17 cellular contexts compared by ENCODE assay signal in the genomic region with DNA sequence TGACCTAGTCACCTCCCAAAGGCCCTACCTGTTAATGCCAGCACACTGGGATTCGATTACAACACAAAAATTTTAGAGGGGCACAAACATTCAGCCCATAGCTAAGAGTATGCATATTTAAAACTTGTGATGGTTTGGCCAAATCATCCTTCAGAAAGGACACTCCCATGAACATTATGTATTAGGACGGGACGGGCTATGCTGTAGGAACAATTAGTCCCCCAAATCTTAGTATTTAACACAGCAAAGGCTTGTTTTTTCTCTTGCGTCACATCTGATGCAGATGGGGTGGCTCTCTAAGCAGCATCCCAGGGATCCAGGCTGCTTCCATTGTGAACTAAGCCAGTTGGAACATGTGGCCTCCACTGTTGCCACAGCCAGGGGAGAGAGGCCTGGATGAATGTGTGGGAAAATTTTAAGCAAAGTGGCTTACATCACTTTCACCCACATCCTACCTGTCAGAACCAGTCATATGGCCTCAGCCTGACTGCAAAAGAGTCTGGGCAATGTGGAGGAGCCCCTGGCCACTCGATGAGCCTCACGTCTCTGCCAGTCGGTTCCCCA. TPM values are rescaled to one million over a fixed set of nuclear protein-coding genes. Genes with fewer than 3 reads are reported as not detected.
DNase-seq lines count a peak whose midpoint lies in the region; ATAC-seq and TF ChIP-seq lines count a peak whose summit lies in the region.
"Had no signal": no experiment of that assay in that cellular context is flagged by ENCODE, and none has a peak within 500 bp of the region (broad histone marks: within the 10 kb centered on the region; RNA-seq: fewer than 3 reads in every experiment).

No MANE protein-coding gene starts in this region.

- no peak for TF ChIP-seq EP300 in esophagus muscularis mucosa (IDR thresholded peaks at IDR 0.05)
- peak; percentile 33 for TF ChIP-seq EP300 in transverse colon (IDR thresholded peaks at IDR 0.05; ENCODE audit: low read depth)

- H3K9me3 ChIP-seq in right cardiac atrium (ENCODE audit: control insufficient read depth, low read length) = no peaks in the 10 kb centered on the region
- H3K9me3 ChIP-seq in left ventricle myocardium inferior (replicated peaks) = no peaks in the 10 kb centered on the region
- no peaks in the 10 kb centered on the region for H3K9me3 ChIP-seq in esophagus muscularis mucosa
- no peaks in the 10 kb centered on the region for H3K9me3 ChIP-seq in transverse colon
- no peaks in the 10 kb centered on the region for H3K9me3 ChIP-seq in MG63

- TF ChIP-seq POLR2A in esophagus muscularis mucosa (IDR thresholded peaks at IDR 0.05; ENCODE audit: low read depth) = no peak
- no peak for TF ChIP-seq POLR2A in transverse colon (IDR thresholded peaks at IDR 0.05)

- in situ Hi-C loops in transverse colon (cut with MboI; ENCODE audit: low pct_ligation_motif_present in 1 of 4, low pct_unique_long_range_greater_than_20kb in 1 of 4, low sequenced_read_pairs in 3 of 4) = no loop called here

- H3K27ac ChIP-seq in right cardiac atrium (ENCODE audit: low read length) (no peak overlapping the region), left ventricle myocardium inferior (replicated peaks) (no peak overlapping the region), esophagus muscularis mucosa (replicated peaks in 1 of 4) (peak overlapping the region in 3 of 4 donors; percentile 2 to 11 (median 8)), transverse colon (no peak overlapping the region)

- 86% methylated on average over 7 of the region's 7 CpGs for WGBS in right cardiac atrium
- 89% methylated on average over 7 of the region's 7 CpGs for whole genome bisulfite sequencing in esophagus muscularis mucosa
- 87 to 89% methylated on average over 3 to 7 of the region's 7 CpGs for WGBS in transverse colon (ENCODE audit: low coverage in 1 of 2), 2 donors

- TF ChIP-seq CTCF in left ventricle myocardium inferior (IDR thresholded peaks at IDR 0.05; ENCODE audit: borderline replicate concordance) = no peak
- no peak for TF ChIP-seq CTCF in esophagus muscularis mucosa (IDR thresholded peaks at IDR 0.05)
- no peak for TF ChIP-seq CTCF in transverse colon (IDR thresholded peaks at IDR 0.05)

- H3K27me3 ChIP-seq in right cardiac atrium (ENCODE audit: control insufficient read depth, insufficient read depth) (no peaks in the 10 kb centered on the region), left ventricle myocardium inferior (ENCODE audit: low read depth) (no peaks in the 10 kb centered on the region), esophagus muscularis mucosa (no peaks in the 10 kb centered on the region), transverse colon (no peaks in the 10 kb centered on the region), MG63 (no peaks in the 10 kb centered on the region)

- intact Hi-C loops in right cardiac atrium (cut with DNase I) (no loop called here), left ventricle myocardium inferior (cut with micrococcal nuclease) (no loop called here), esophagus muscularis mucosa (cut with DNase I) (no loop called here), transverse colon (cut with DNase I; ENCODE audit: low total_unique reads) (no loop called here)

- H3K4me1 ChIP-seq in right cardiac atrium (ENCODE audit: control insufficient read depth, insufficient read depth, low read length) = peaks cover 12% of the 10 kb centered on the region
- peaks cover 58% of the 10 kb centered on the region for H3K4me1 ChIP-seq in left ventricle myocardium inferior
- H3K4me1 ChIP-seq in esophagus muscularis mucosa = peaks cover 39 to 66% (median 47%) of the 10 kb centered on the region in 4 donors
- H3K4me1 ChIP-seq in transverse colon = peaks cover 10 to 22% (median 14%) of the 10 kb centered on the region in 4 donors

- DNase-seq in right cardiac atrium (peak in 2 of 3 donors; percentile 38 to 53), left ventricle myocardium inferior (no peak), esophagus muscularis mucosa (ENCODE audit: extremely low spot score) (no peak), midbrain (lab: John Stamatoyannopoulos, UW) (peak; percentile 61), transverse colon (no peak), MG63 (no peak), epidermal melanocyte (ENCODE audit: insufficient read length, low spot score) (no peak), NCI-H524 (lab: John Stamatoyannopoulos, UW) (no peak)
- DNase-seq: COR-L47, H7, Kasumi-1, NCI-H1417 treated with DMSO at 0.1 percent for 48 hours, NCI-H2029 treated with DMSO at 0.1 percent for 48 hours, NCI-H510A had no signal

- H3K36me3 ChIP-seq in left ventricle myocardium inferior = no peaks in the 10 kb centered on the region
- H3K36me3 ChIP-seq in esophagus muscularis mucosa = no peaks in the 10 kb centered on the region
- no peaks in the 10 kb centered on the region for H3K36me3 ChIP-seq in transverse colon
- peaks cover 40% of the 10 kb centered on the region for H3K36me3 ChIP-seq in MG63

- H3K4me3 ChIP-seq in right cardiac atrium (ENCODE audit: low read length) (no peak overlapping the region), left ventricle myocardium inferior (no peak overlapping the region), esophagus muscularis mucosa (no peak overlapping the region), transverse colon (no peak overlapping the region), MG63 (no peak overlapping the region)

- peak; percentile 58 to 62 for ATAC-seq in right cardiac atrium
- ATAC-seq: HepG2, Panc1 had no signal

RNA-seq across cellular contexts. Expression of a gene that starts 26.6 kb away (rescaled TPM):
- total RNA-seq in right cardiac atrium (10 to 100 TPM; 19.8 to 37.0 (median 23.3) TPM), left ventricle myocardium inferior (18.0 TPM), esophagus muscularis mucosa (10 to 100 TPM; 24.1 to 43.0 (median 38.7) TPM), transverse colon (10 to 100 TPM in 1 of 4 donors, 1 to 10 TPM in 3; 1.6 to 10.5 (median 3.9) TPM)
- polyA plus RNA-seq in right cardiac atrium = 14.9 TPM
- total RNA-seq in MG63 (2014; rRNA removed; shearing (Covaris generic); ENCODE audit: low replicate concordance) = 14.6 and 21.7 TPM in 2 replicates
- polyA plus RNA-seq: CD14-positive monocyte had no signal

Comparison
In these comparisons a context has a peak if more than half of its experiments do, and no peak if none do; other contexts are left out.
1. DNase-seq: peak in right cardiac atrium (2 of 3) and midbrain (single experiment); none in left ventricle myocardium inferior (single experiment), esophagus muscularis mucosa (single experiment), transverse colon (single experiment), MG63 (single experiment), epidermal melanocyte (single experiment) and NCI-H524 (0 of 2).
2. H3K27ac ChIP-seq: peak in esophagus muscularis mucosa (3 of 4); none in right cardiac atrium (single experiment), left ventricle myocardium inferior (single experiment) and transverse colon (0 of 4).